ENCODE assay signal across 17 cellular contexts in the genomic region with DNA sequence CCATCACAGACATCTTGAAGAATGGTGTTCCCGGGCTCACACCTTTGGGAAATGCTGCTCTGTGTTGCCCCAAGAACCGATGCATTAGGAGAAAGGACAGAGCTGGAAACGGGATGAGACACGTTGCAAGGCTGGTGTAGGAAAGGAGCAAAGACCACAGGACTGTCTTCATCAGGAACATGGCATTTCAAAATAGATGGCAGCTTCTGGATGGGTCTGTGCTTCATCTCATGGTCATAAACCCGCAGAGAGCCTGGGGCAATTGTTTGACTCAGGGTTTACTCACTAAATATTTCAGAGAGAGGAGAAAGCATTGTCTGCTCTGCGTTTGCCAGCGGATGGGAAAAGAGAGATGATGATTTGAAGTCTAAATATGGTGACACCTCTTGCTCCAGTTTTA.
A peak's percentile ranks its signal among the peaks of the same experiment; 100 is the strongest.
DNase-seq lines count a peak whose midpoint lies in the region; ATAC-seq, FAIRE-seq and TF ChIP-seq lines count a peak whose summit lies in the region.
"Had no signal": no experiment of that assay in that cellular context is flagged by ENCODE, and none has a peak within 500 bp of the region (broad histone marks: within the 10 kb centered on the region; RNA-seq: fewer than 3 reads in every experiment).

No MANE protein-coding gene starts in this region.

- no peaks in the 10 kb centered on the region for H3K27me3 Mint-ChIP-seq in chondrocyte (ENCODE audit: low read depth)
- H3K27me3 Mint-ChIP-seq in activated CD8-positive, alpha-beta T cell treated with anti-CD3 and anti-CD28 coated beads for 36 hours = no peaks in the 10 kb centered on the region
- H3K27me3 Mint-ChIP-seq: activated CD4-positive, alpha-beta T cell treated with anti-CD3 and anti-CD28 coated beads for 36 hours; activated naive CD8-positive, alpha-beta T cell treated with anti-CD3 and anti-CD28 coated beads, Interleukin-2, amount 50 U/mL, for 24 hours had no signal

- H3K4me3 Mint-ChIP-seq in chondrocyte (ENCODE audit: unreplicated experiment) = no peak overlapping the region
- no peak overlapping the region for H3K4me3 Mint-ChIP-seq in activated CD8-positive, alpha-beta T cell treated with anti-CD3 and anti-CD28 coated beads for 36 hours
- H3K4me3 Mint-ChIP-seq: activated CD4-positive, alpha-beta T cell treated with anti-CD3 and anti-CD28 coated beads for 36 hours; activated naive CD8-positive, alpha-beta T cell treated with anti-CD3 and anti-CD28 coated beads, Interleukin-2, amount 50 U/mL, for 24 hours; immature natural killer cell; T-helper 17 cell had no signal

- H3K27ac Mint-ChIP-seq in chondrocyte (ENCODE audit: unreplicated experiment) = no peak overlapping the region
- no peak overlapping the region for H3K27ac Mint-ChIP-seq in activated CD8-positive, alpha-beta T cell treated with anti-CD3 and anti-CD28 coated beads for 36 hours
- H3K27ac Mint-ChIP-seq: activated CD4-positive, alpha-beta T cell treated with anti-CD3 and anti-CD28 coated beads for 36 hours; activated naive CD8-positive, alpha-beta T cell treated with anti-CD3 and anti-CD28 coated beads, Interleukin-2, amount 50 U/mL, for 24 hours; immature natural killer cell had no signal

- intact Hi-C loops in activated CD8-positive, alpha-beta T cell treated with anti-CD3 and anti-CD28 coated beads for 36 hours (cut with micrococcal nuclease) = no loop called here

- POLR2A ChIA-PET in AG04449 (lab: Yijun Ruan, JAX) = no interaction called here
- POLR2A ChIA-PET in activated CD8-positive, alpha-beta T cell treated with anti-CD3 and anti-CD28 coated beads for 36 hours (lab: Charles Lee) = interaction anchor here (0.7 kb wide), 1 partner anchor 9 kb away, joined by 3 read pairs; no protein-coding TSS in a partner anchor

- TF ChIP-seq POLR2A in H54 (IDR thresholded peaks at IDR 0.05; ENCODE audit: low read depth, low read length) = no peak

- peaks cover 15% of the 10 kb centered on the region for H3K36me3 Mint-ChIP-seq in chondrocyte (ENCODE audit: low read depth)
- H3K36me3 Mint-ChIP-seq in activated CD8-positive, alpha-beta T cell treated with anti-CD3 and anti-CD28 coated beads for 36 hours (ENCODE audit: low read depth) = no peaks in the 10 kb centered on the region
- H3K36me3 Mint-ChIP-seq: immature natural killer cell had no signal

- DNase-seq in AG04449 (ENCODE audit: low read depth, low spot score) = peak; percentile 38
- DNase-seq in H54 (ENCODE audit: insufficient read length, low spot score) = peak; percentile 86
- DNase-seq in T1000 (lab: John Stamatoyannopoulos, UW) = peak; percentile 92
- peak; percentile 82 to 94 for DNase-seq in foreskin fibroblast
- no peak for DNase-seq in chondrocyte (ENCODE audit: low spot score)
- DNase-seq in NOMO-1 treated with DMSO at 0.1 percent for 48 hours (lab: John Stamatoyannopoulos, UW; ENCODE audit: unreplicated experiment) = no peak
- DNase-seq in activated CD8-positive, alpha-beta T cell treated with anti-CD3 and anti-CD28 coated beads for 36 hours = no peak
- no peak for DNase-seq in OCI-M2 (lab: John Stamatoyannopoulos, UW; ENCODE audit: unreplicated experiment)
- DNase-seq: activated CD4-positive, alpha-beta T cell treated with anti-CD3 and anti-CD28 coated beads for 36 hours; activated naive CD8-positive, alpha-beta T cell treated with anti-CD3 and anti-CD28 coated beads, Interleukin-2, amount 50 U/mL, for 24 hours; activated T-cell treated with anti-CD3 and anti-CD28 coated beads, Interleukin-2, amount 50 U/mL, for 1 hour; dermis blood vessel endothelial cell; gastrocnemius medialis; immature natural killer cell; NCI-H1105; ovary; T-helper 17 cell had no signal

- FAIRE-seq in H54 (lab: Jason Lieb, UNC) = peak; percentile 93

- TF ChIP-seq CTCF in AG04449 (IDR thresholded peaks at IDR 0.05; ENCODE audit: insufficient read depth, low read length, missing control alignments) (no peak), foreskin fibroblast (IDR thresholded peaks at IDR 0.05; ENCODE audit: low read depth, low read length) (no peak), chondrocyte (IDR thresholded peaks at IDR 0.05) (no peak)
- no peak for TF ChIP-seq CTCF in activated CD8-positive, alpha-beta T cell treated with anti-CD3 and anti-CD28 coated beads for 36 hours (IDR thresholded peaks at IDR 0.05)

- CTCF ChIA-PET in AG04449 (lab: Yijun Ruan, JAX) = no interaction called here
- CTCF ChIA-PET in activated CD8-positive, alpha-beta T cell treated with anti-CD3 and anti-CD28 coated beads for 36 hours (lab: Charles Lee) = no interaction called here

- peaks cover 20% of the 10 kb centered on the region for H3K4me1 Mint-ChIP-seq in chondrocyte (ENCODE audit: low read depth)
- no peaks in the 10 kb centered on the region for H3K4me1 Mint-ChIP-seq in activated CD8-positive, alpha-beta T cell treated with anti-CD3 and anti-CD28 coated beads for 36 hours (ENCODE audit: low read depth)
- H3K4me1 Mint-ChIP-seq: activated CD4-positive, alpha-beta T cell treated with anti-CD3 and anti-CD28 coated beads for 36 hours; activated naive CD8-positive, alpha-beta T cell treated with anti-CD3 and anti-CD28 coated beads, Interleukin-2, amount 50 U/mL, for 24 hours; immature natural killer cell; T-helper 17 cell had no signal

- H3K4me3 ChIP-seq in AG04449 (ENCODE audit: low read depth, low read length) = no peak overlapping the region
- no peak overlapping the region for H3K4me3 ChIP-seq in foreskin fibroblast (ENCODE audit: low read depth in 1 of 2, low read length in 2 of 2)
- H3K4me3 ChIP-seq: gastrocnemius medialis, ovary had no signal

- H3K9me3 Mint-ChIP-seq in chondrocyte (ENCODE audit: low read depth) = no peaks in the 10 kb centered on the region
- no peaks in the 10 kb centered on the region for H3K9me3 Mint-ChIP-seq in activated CD8-positive, alpha-beta T cell treated with anti-CD3 and anti-CD28 coated beads for 36 hours
- H3K9me3 Mint-ChIP-seq: activated naive CD8-positive, alpha-beta T cell treated with anti-CD3 and anti-CD28 coated beads, Interleukin-2, amount 50 U/mL, for 24 hours; immature natural killer cell had no signal

- ATAC-seq in activated CD8-positive, alpha-beta T cell treated with anti-CD3 and anti-CD28 coated beads for 36 hours = no peak
- ATAC-seq: activated CD4-positive, alpha-beta T cell treated with anti-CD3 and anti-CD28 coated beads for 36 hours; activated naive CD8-positive, alpha-beta T cell treated with anti-CD3 and anti-CD28 coated beads, Interleukin-2, amount 50 U/mL, for 24 hours; gastrocnemius medialis; T-helper 17 cell had no signal

Comparison
In these comparisons a context has a peak if more than half of its experiments do, and no peak if none do; other contexts are left out.
1. DNase-seq: peak in AG04449 (single experiment), H54 (single experiment), T1000 (single experiment) and foreskin fibroblast (2 of 2); none in chondrocyte (single experiment), NOMO-1 treated with DMSO at 0.1 percent for 48 hours (single experiment), activated CD8-positive, alpha-beta T cell treated with anti-CD3 and anti-CD28 coated beads for 36 hours (single experiment) and OCI-M2 (single experiment).